In genomic region chr9:6902423-6902822, GRCh38 we compare ENCODE assay signal across 1 cellular context.
A peak's percentile ranks its signal among the peaks of the same experiment; 100 is the strongest.
TF ChIP-seq lines count a peak whose summit lies in the region.

No MANE protein-coding gene starts in this region.

TF ChIP-seq in HepG2, 621 proteins besides CTCF, POLR2A, EP300 and RAD21 (continued from another document):
- TF ChIP-seq ZNF512B (CRISPR knock-in tag; IDR thresholded peaks at IDR 0.05; ENCODE audit: borderline replicate concordance) (no peak), ELK4 (CRISPR knock-in tag; IDR thresholded peaks at IDR 0.05; ENCODE audit: borderline replicate concordance) (no peak), MAFF (IDR thresholded peaks at IDR 0.05; ENCODE audit: low read depth, low read length) (no peak), ZNF629 (CRISPR knock-in tag; conservative IDR thresholded peaks at IDR 0.05) (peak; percentile 73), KDM1A (CRISPR knock-in tag; IDR thresholded peaks at IDR 0.05) (no peak), ZNF343 (CRISPR knock-in tag; IDR thresholded peaks at IDR 0.05) (no peak), GZF1 (CRISPR knock-in tag; IDR thresholded peaks at IDR 0.05) (no peak), ZBTB46 (CRISPR knock-in tag; IDR thresholded peaks at IDR 0.05; ENCODE audit: borderline replicate concordance) (no peak), FOSL2 (CRISPR knock-in tag; IDR thresholded peaks at IDR 0.05) (0 out of 2 replicates have a peak, but pooled peaks have one; percentile 29), DMAP1 (CRISPR knock-in tag; IDR thresholded peaks at IDR 0.05) (no peak), CREB3 (CRISPR knock-in tag; IDR thresholded peaks at IDR 0.05) (no peak), TCF7L2 (IDR thresholded peaks at IDR 0.05; ENCODE audit: low read depth, low read length) (no peak), ZMYM3 (CRISPR knock-in tag; IDR thresholded peaks at IDR 0.05) (0 out of 2 replicates have a peak, but pooled peaks have one; percentile 12), ZNF44 (CRISPR knock-in tag; IDR thresholded peaks at IDR 0.05) (no peak), TARDBP (CRISPR knock-in tag; IDR thresholded peaks at IDR 0.05) (no peak), ZNF572 (CRISPR knock-in tag; IDR thresholded peaks at IDR 0.05) (no peak), MTERF4 (CRISPR knock-in tag; IDR thresholded peaks at IDR 0.05) (no peak)
